Comparison of ENCODE assay signal across 25 cellular contexts in the genomic region with DNA sequence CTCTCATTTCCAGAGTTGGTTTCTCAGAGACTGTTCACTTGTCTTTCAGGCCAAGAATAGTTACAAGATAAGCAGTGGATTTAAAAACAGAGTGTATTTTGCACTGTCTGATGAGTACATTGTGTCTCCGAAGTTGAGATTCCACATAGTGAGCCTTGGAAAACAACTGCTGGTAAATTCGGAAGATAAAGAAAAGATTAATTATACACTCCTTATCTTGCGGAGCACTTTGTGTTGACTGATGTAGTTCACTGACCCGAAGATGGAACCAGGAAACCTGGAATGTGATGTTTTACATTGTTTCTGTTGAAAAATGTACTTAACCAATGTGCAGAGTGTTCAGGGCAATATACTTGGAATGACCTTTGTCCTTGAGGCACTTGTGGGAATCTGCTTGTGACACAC. TPM values are rescaled to one million over a fixed set of nuclear protein-coding genes. Genes with fewer than 3 reads are reported as not detected.
A peak's percentile ranks its signal among the peaks of the same experiment; 100 is the strongest.
DNase-seq lines count a peak whose midpoint lies in the region; ATAC-seq and TF ChIP-seq lines count a peak whose summit lies in the region.
"Had no signal": no experiment of that assay in that cellular context is flagged by ENCODE, and none has a peak within 500 bp of the region (broad histone marks: within the 10 kb centered on the region; RNA-seq: fewer than 3 reads in every experiment).

No MANE protein-coding gene starts in this region.

- no peaks in the 10 kb centered on the region for H3K9me3 ChIP-seq in parathyroid adenoma (ENCODE audit: control insufficient read depth, low read length)
- H3K9me3 ChIP-seq in BE2C, result no peaks in the 10 kb centered on the region
- H3K9me3 ChIP-seq: ascending aorta, suprapubic skin had no signal

- H3K27me3 ChIP-seq in parathyroid adenoma (ENCODE audit: control insufficient read depth, insufficient read depth, low read length) (no peaks in the 10 kb centered on the region), BE2C (no peaks in the 10 kb centered on the region)
- H3K27me3 ChIP-seq: ascending aorta, dorsolateral prefrontal cortex, suprapubic skin had no signal

- no peak overlapping the region for H3K4me3 ChIP-seq in fibroblast of pulmonary artery (replicated peaks; ENCODE audit: low read depth, low read length)
- H3K4me3 ChIP-seq in parathyroid adenoma (ENCODE audit: low read depth, low read length), result no peak overlapping the region
- no peak overlapping the region for H3K4me3 ChIP-seq in BE2C (ENCODE audit: low read depth, low read length)
- H3K4me3 ChIP-seq: ascending aorta, dorsolateral prefrontal cortex, SK-N-MC, suprapubic skin had no signal

- peak overlapping the region; percentile 49 for H3K4me2 ChIP-seq in parathyroid adenoma (ENCODE audit: low read length)

- CTCF ChIA-PET in activated CD4-positive, alpha-beta memory T cell treated with anti-CD3 and anti-CD28 coated beads for 36 hours (lab: Charles Lee), result no interaction called here

- no peaks in the 10 kb centered on the region for H3K36me3 Mint-ChIP-seq in activated CD4-positive, alpha-beta memory T cell treated with anti-CD3 and anti-CD28 coated beads for 36 hours
- H3K36me3 Mint-ChIP-seq: activated CD8-positive, alpha-beta memory T cell treated with anti-CD3 and anti-CD28 coated beads, Interleukin-2, amount 10 ng/mL, durations not matched to agents 7 days and 5 days; activated naive CD4-positive, alpha-beta T cell treated with anti-CD3 and anti-CD28 coated beads, Interleukin-2, amount 50 U/mL, for 72 hours had no signal

- no peak overlapping the region for H3K27ac ChIP-seq in parathyroid adenoma
- H3K27ac ChIP-seq: SK-N-MC, suprapubic skin had no signal

- no peak overlapping the region for H3K9ac ChIP-seq in parathyroid adenoma

- H3K36me3 ChIP-seq in parathyroid adenoma (ENCODE audit: control insufficient read depth, insufficient read depth, low read length) (no peaks in the 10 kb centered on the region), BE2C (no peaks in the 10 kb centered on the region)
- H3K36me3 ChIP-seq: ascending aorta, suprapubic skin had no signal

- H3K27me3 Mint-ChIP-seq in activated CD4-positive, alpha-beta memory T cell treated with anti-CD3 and anti-CD28 coated beads for 36 hours, result no peaks in the 10 kb centered on the region
- H3K27me3 Mint-ChIP-seq: activated CD4-positive, alpha-beta T cell treated with anti-CD3 and anti-CD28 coated beads, Interleukin-2, amount 10 ng/mL, durations not matched to agents 24 days and 14 days; activated CD8-positive, alpha-beta memory T cell treated with anti-CD3 and anti-CD28 coated beads, Interleukin-2, amount 10 ng/mL, durations not matched to agents 7 days and 5 days; central memory CD8-positive, alpha-beta T cell; stimulated activated naive B cell treated with anti-CD40 and anti-IgM and Interleukin-4, amounts not matched to agents 10 μg/mL and 1 μg/mL and 100 μg/mL, for 72 hours had no signal

- H2AFZ ChIP-seq in parathyroid adenoma, result no peak overlapping the region

- POLR2A ChIA-PET in activated CD4-positive, alpha-beta memory T cell treated with anti-CD3 and anti-CD28 coated beads for 36 hours (lab: Charles Lee), result no interaction called here

- DNase-seq in HuH-7 (ENCODE audit: low spot score) (peak; percentile 37), fibroblast of pulmonary artery (ENCODE audit: low read depth) (peak; percentile 26), left colon (no peak), BE2C (no peak), NCI-H187 (lab: John Stamatoyannopoulos, UW) (no peak)
- no peak for DNase-seq in activated CD4-positive, alpha-beta memory T cell treated with anti-CD3 and anti-CD28 coated beads for 36 hours
- DNase-seq: activated CD4-positive, alpha-beta T cell treated with anti-CD3 and anti-CD28 coated beads, Interleukin-2, amount 10 ng/mL, durations not matched to agents 24 days and 14 days; activated CD8-positive, alpha-beta memory T cell treated with anti-CD3 and anti-CD28 coated beads, Interleukin-2, amount 10 ng/mL, durations not matched to agents 7 days and 5 days; dorsolateral prefrontal cortex; mammary epithelial cell; NCI-H1048; NCI-H187 treated with DMSO at 0.1 percent for 48 hours; NCI-H2227 treated with DMSO at 0.1 percent for 48 hours; NCI-H69; stimulated activated CD4-positive, alpha-beta T cell treated with anti-CD3 and anti-CD28 coated beads, Interleukin-4, amount 100 ng/mL, for 1 hour; stimulated activated naive B cell treated with anti-CD40 and anti-IgM and Interleukin-4, amounts not matched to agents 10 μg/mL and 1 μg/mL and 100 μg/mL, for 72 hours; T-helper 2 cell had no signal

- peaks cover 28% of the 10 kb centered on the region for H3K79me2 ChIP-seq in parathyroid adenoma

- TF ChIP-seq CTCF in fibroblast of pulmonary artery (IDR thresholded peaks at IDR 0.05; ENCODE audit: low read length, missing control alignments) (no peak), parathyroid adenoma (IDR thresholded peaks at IDR 0.05) (no peak), BE2C (IDR thresholded peaks at IDR 0.05; ENCODE audit: low read depth, low read length) (no peak)

- no peaks in the 10 kb centered on the region for H3K9me3 Mint-ChIP-seq in activated CD4-positive, alpha-beta memory T cell treated with anti-CD3 and anti-CD28 coated beads for 36 hours
- H3K9me3 Mint-ChIP-seq: activated CD4-positive, alpha-beta T cell treated with anti-CD3 and anti-CD28 coated beads, Interleukin-2, amount 10 ng/mL, durations not matched to agents 24 days and 14 days; activated naive CD4-positive, alpha-beta T cell treated with anti-CD3 and anti-CD28 coated beads, Interleukin-2, amount 50 U/mL, for 72 hours; central memory CD8-positive, alpha-beta T cell had no signal

- no peak overlapping the region for H3K4me3 Mint-ChIP-seq in activated CD4-positive, alpha-beta memory T cell treated with anti-CD3 and anti-CD28 coated beads for 36 hours
- H3K4me3 Mint-ChIP-seq: activated CD4-positive, alpha-beta T cell treated with anti-CD3 and anti-CD28 coated beads, Interleukin-2, amount 10 ng/mL, durations not matched to agents 24 days and 14 days; activated CD8-positive, alpha-beta memory T cell treated with anti-CD3 and anti-CD28 coated beads, Interleukin-2, amount 10 ng/mL, durations not matched to agents 7 days and 5 days; CD14-positive monocyte; central memory CD8-positive, alpha-beta T cell; stimulated activated naive B cell treated with anti-CD40 and anti-IgM and Interleukin-4, amounts not matched to agents 10 μg/mL and 1 μg/mL and 100 μg/mL, for 72 hours had no signal

- peaks cover 6% of the 10 kb centered on the region for H3K4me1 ChIP-seq in parathyroid adenoma
- no peaks in the 10 kb centered on the region for H3K4me1 ChIP-seq in BE2C
- H3K4me1 ChIP-seq: suprapubic skin had no signal

- H3K27ac Mint-ChIP-seq in activated CD4-positive, alpha-beta memory T cell treated with anti-CD3 and anti-CD28 coated beads for 36 hours, result no peak overlapping the region
- H3K27ac Mint-ChIP-seq: activated CD4-positive, alpha-beta T cell treated with anti-CD3 and anti-CD28 coated beads, Interleukin-2, amount 10 ng/mL, durations not matched to agents 24 days and 14 days; activated CD8-positive, alpha-beta memory T cell treated with anti-CD3 and anti-CD28 coated beads, Interleukin-2, amount 10 ng/mL, durations not matched to agents 7 days and 5 days; activated naive CD4-positive, alpha-beta T cell treated with anti-CD3 and anti-CD28 coated beads, Interleukin-2, amount 50 U/mL, for 72 hours; CD14-positive monocyte; stimulated activated naive B cell treated with anti-CD40 and anti-IgM and Interleukin-4, amounts not matched to agents 10 μg/mL and 1 μg/mL and 100 μg/mL, for 72 hours had no signal

- intact Hi-C loops in left colon (cut with DNase I, micrococcal nuclease), result no loop called here
- intact Hi-C loops in activated CD4-positive, alpha-beta memory T cell treated with anti-CD3 and anti-CD28 coated beads for 36 hours (cut with micrococcal nuclease), result no loop called here

- ATAC-seq in left colon (peak; percentile 74), HG03159 (IDR thresholded peaks at IDR 0.05; ENCODE audit: unreplicated experiment) (no peak)
- ATAC-seq: activated CD8-positive, alpha-beta memory T cell treated with anti-CD3 and anti-CD28 coated beads, Interleukin-2, amount 10 ng/mL, durations not matched to agents 7 days and 5 days; activated naive CD4-positive, alpha-beta T cell treated with anti-CD3 and anti-CD28 coated beads, Interleukin-2, amount 50 U/mL, for 72 hours; stimulated activated naive B cell treated with anti-CD40 and anti-IgM and Interleukin-4, amounts not matched to agents 10 μg/mL and 1 μg/mL and 100 μg/mL, for 72 hours had no signal

- no peaks in the 10 kb centered on the region for H3K4me1 Mint-ChIP-seq in activated CD4-positive, alpha-beta memory T cell treated with anti-CD3 and anti-CD28 coated beads for 36 hours (ENCODE audit: low read depth)
- H3K4me1 Mint-ChIP-seq: activated CD4-positive, alpha-beta T cell treated with anti-CD3 and anti-CD28 coated beads, Interleukin-2, amount 10 ng/mL, durations not matched to agents 24 days and 14 days had no signal

RNA-seq across cellular contexts. Expression of gene ANKS1A, which starts 51.0 kb away (rescaled TPM):
- total RNA-seq in left colon, result 10 to 100 TPM; 31.8 to 32.0 TPM
- 11.9 TPM for polyA plus RNA-seq in BE2C (2012; ENCODE audit: insufficient read depth, insufficient read length, low read depth)
- total RNA-seq in activated CD4-positive, alpha-beta memory T cell treated with anti-CD3 and anti-CD28 coated beads for 36 hours, result 1 to 10 TPM; 7.2 to 7.7 TPM

RNA-seq across cellular contexts. Expression of gene TAF11, which starts 52.2 kb away (rescaled TPM):
- 10 to 100 TPM; 21.6 to 25.0 TPM for total RNA-seq in left colon
- 44.5 TPM for polyA plus RNA-seq in BE2C (2012; ENCODE audit: insufficient read depth, insufficient read length, low read depth)
- 10 to 100 TPM; 27.2 to 29.0 TPM for total RNA-seq in activated CD4-positive, alpha-beta memory T cell treated with anti-CD3 and anti-CD28 coated beads for 36 hours

Comparison
In these comparisons a context has a peak if more than half of its experiments do, and no peak if none do; other contexts are left out.
1. DNase-seq: peak in HuH-7 (single experiment) and fibroblast of pulmonary artery (single experiment); none in left colon (0 of 2), BE2C (single experiment), activated CD4-positive, alpha-beta memory T cell treated with anti-CD3 and anti-CD28 coated beads for 36 hours (single experiment) and NCI-H187 (0 of 2).